Comparison of ENCODE assay signal across 12 cellular contexts in the genomic region with DNA sequence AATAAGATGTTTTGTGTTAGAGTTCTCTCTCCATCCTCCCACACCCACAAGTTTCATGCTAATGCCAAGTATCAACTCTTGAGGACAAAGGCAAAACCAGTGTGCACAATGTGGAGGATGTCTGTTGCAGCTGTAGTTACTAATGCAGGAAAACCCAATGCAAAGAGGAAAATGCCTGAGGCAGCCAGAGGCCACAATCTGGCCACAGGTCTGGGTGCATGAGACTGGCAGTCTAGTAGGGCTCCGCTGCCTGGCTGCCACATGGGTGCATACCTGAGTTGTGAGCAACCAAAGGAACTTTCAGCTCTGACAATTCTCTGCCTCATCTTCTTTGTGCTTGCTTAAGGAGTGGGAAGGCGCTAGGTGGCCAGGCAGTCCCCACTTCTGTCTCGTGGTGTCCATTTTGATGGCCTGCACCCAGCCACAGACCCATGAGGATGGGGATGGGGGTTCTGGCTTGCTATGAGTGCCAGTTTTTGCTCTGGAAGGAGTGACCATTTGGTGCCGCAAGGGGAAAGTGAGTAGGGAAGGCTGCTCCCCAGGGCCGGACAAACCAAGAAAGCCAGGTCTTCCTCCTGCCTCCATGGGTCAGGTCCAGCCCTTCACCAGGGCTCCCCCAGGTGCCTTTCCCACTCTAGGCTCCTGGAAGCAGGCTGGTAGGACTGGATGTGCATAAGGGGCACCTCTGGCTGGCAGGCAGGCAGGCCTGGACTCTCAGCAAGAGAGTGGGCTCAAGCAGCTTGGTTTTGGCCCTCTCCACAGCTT. TPM values are rescaled to one million over a fixed set of nuclear protein-coding genes. Genes with fewer than 3 reads are reported as not detected.
DNase-seq lines count a peak whose midpoint lies in the region; ATAC-seq and TF ChIP-seq lines count a peak whose summit lies in the region.
"Had no signal": no experiment of that assay in that cellular context is flagged by ENCODE, and none has a peak within 500 bp of the region (broad histone marks: within the 10 kb centered on the region; RNA-seq: fewer than 3 reads in every experiment).

No MANE protein-coding gene starts in this region.

- no peak overlapping the region for H3K14ac ChIP-seq in trophoblast cell (ENCODE audit: low read length)

- peak overlapping the region; percentile 34 for H2BK12ac ChIP-seq in trophoblast cell (ENCODE audit: low read length)

- H4K8ac ChIP-seq in trophoblast cell (ENCODE audit: low read depth, low read length), result no peak overlapping the region

- H2BK5ac ChIP-seq in trophoblast cell (ENCODE audit: low read depth, low read length, poor library complexity), result no peak overlapping the region

- no peak overlapping the region for H2BK120ac ChIP-seq in trophoblast cell (ENCODE audit: insufficient read depth, low read length, poor library complexity)

- no peaks in the 10 kb centered on the region for H3K9me3 ChIP-seq in trophoblast cell (ENCODE audit: insufficient read depth, low read depth, low read length)
- H3K9me3 ChIP-seq in left lung, result no peaks in the 10 kb centered on the region

- H3K4me1 ChIP-seq in trophoblast cell (ENCODE audit: control insufficient read depth in 1 of 2, insufficient read depth in 2 of 2, low read length in 2 of 2), result peaks cover 15 to 20% of the 10 kb centered on the region in 2 experiments
- peaks cover 10 to 17% of the 10 kb centered on the region in 2 donors for H3K4me1 ChIP-seq in left lung

- H3K79me1 ChIP-seq in trophoblast cell (ENCODE audit: low read length), result peaks cover 12% of the 10 kb centered on the region

- TF ChIP-seq CTCF in epithelial cell of proximal tubule (conservative IDR thresholded peaks at IDR 0.05; ENCODE audit: low read depth, low read length) (no peak), left lung (IDR thresholded peaks at IDR 0.05) (no peak)

- peak overlapping the region; percentile 37 for H4K91ac ChIP-seq in trophoblast cell (ENCODE audit: low read depth, low read length)

- no peak overlapping the region for H3K4me2 ChIP-seq in trophoblast cell (ENCODE audit: low read length)

- no peak overlapping the region for H2AFZ ChIP-seq in trophoblast cell (ENCODE audit: insufficient read depth, low read length, poor library complexity)

- H3K4me3 ChIP-seq in epithelial cell of proximal tubule (ENCODE audit: low read depth, low read length) (no peak overlapping the region), trophoblast cell (ENCODE audit: low read depth, low read length) (no peak overlapping the region), left lung (no peak overlapping the region)

- intact Hi-C loops in left lung (cut with DNase I), result no loop called here

- no peak overlapping the region for H3K23ac ChIP-seq in trophoblast cell (ENCODE audit: low read length)

- H3K27me3 ChIP-seq in trophoblast cell (ENCODE audit: insufficient read depth, low read length) (no peaks in the 10 kb centered on the region), left lung (no peaks in the 10 kb centered on the region)

- no peak for ATAC-seq in left lung

- no peak overlapping the region for H3K4ac ChIP-seq in trophoblast cell (ENCODE audit: low read depth, low read length)

- no peak overlapping the region for H3K18ac ChIP-seq in trophoblast cell (ENCODE audit: low read length)

- no CpG with 5 or more reads among the region's 5 CpGs for WGBS in trophoblast cell (ENCODE audit: extremely low coverage, insufficient coverage, insufficient read length)

- H3K79me2 ChIP-seq in trophoblast cell (ENCODE audit: control insufficient read depth, insufficient read depth, low read length, poor library complexity), result peaks cover 10% of the 10 kb centered on the region

- DNase-seq in Daoy (ENCODE audit: low read depth), result peak; percentile 51
- DNase-seq in RPMI7951 (ENCODE audit: low read depth), result peak; percentile 97
- peak; percentile 27 for DNase-seq in epithelial cell of proximal tubule (ENCODE audit: low read depth)
- peak; percentile 26 to 32 for DNase-seq in trophoblast cell
- no peak for DNase-seq in activated T-cell treated with anti-CD3 and anti-CD28 coated beads for 4 hours
- no peak for DNase-seq in NCI-H2081 (lab: John Stamatoyannopoulos, UW)
- no peak for DNase-seq in NCI-H2029 treated with DMSO at 0.1 percent for 48 hours (lab: John Stamatoyannopoulos, UW)
- no peak for DNase-seq in left lung
- DNase-seq: activated B cell treated with CpG ODN at 0.5 μM for 24 hours; activated T-cell treated with anti-CD3 and anti-CD28 coated beads, Interleukin-2, amount 50 U/mL, for 24 hours; NCI-H510A treated with DMSO at 0.1 percent for 48 hours; stimulated activated CD4-positive, alpha-beta T cell treated with anti-CD3 and anti-CD28 coated beads, Interleukin-15, amount 100 ng/mL, for 24 hours had no signal

- H3K36me3 ChIP-seq in trophoblast cell (ENCODE audit: control insufficient read depth in 1 of 2, insufficient read depth in 2 of 2, low read length in 2 of 2) (peaks cover 29 to 44% of the 10 kb centered on the region in 2 experiments), left lung (peaks cover 0 to 48% of the 10 kb centered on the region in 2 donors)

- H4K12ac ChIP-seq in trophoblast cell (ENCODE audit: low read depth, low read length), result no peak overlapping the region

- no peak overlapping the region for H3K9ac ChIP-seq in trophoblast cell (ENCODE audit: low read length)

- no peak overlapping the region for H2AK5ac ChIP-seq in trophoblast cell (ENCODE audit: low read length)

- no peak overlapping the region for H3K27ac ChIP-seq in trophoblast cell (ENCODE audit: low read depth, low read length)
- H3K27ac ChIP-seq in left lung, result no peak overlapping the region

RNA-seq across cellular contexts. Expression of a gene that starts 4.2 kb away (rescaled TPM):
- 16.5 and 18.8 TPM in 2 replicates for total RNA-seq in Daoy (2014; rRNA removed; shearing (Covaris generic))
- 11.1 and 12.4 TPM in 2 replicates for total RNA-seq in RPMI7951 (2014; rRNA removed; shearing (Covaris generic))
- total RNA-seq in epithelial cell of proximal tubule (16.1 and 20.1 TPM in 2 replicates), left lung (10 to 100 TPM; 13.7 to 18.6 TPM)
- 14.0 and 14.3 TPM in 2 replicates for polyA plus RNA-seq in trophoblast cell (2013)

RNA-seq across cellular contexts. Expression of a gene that starts 56.7 kb away (rescaled TPM):
- total RNA-seq in Daoy (2014; rRNA removed; shearing (Covaris generic)), result not detected in 2 replicates
- 6.4 and 7.5 TPM in 2 replicates for total RNA-seq in RPMI7951 (2014; rRNA removed; shearing (Covaris generic))
- total RNA-seq in epithelial cell of proximal tubule (4.7 and 5.9 TPM in 2 replicates), left lung (1 to 10 TPM; 2.6 to 3.6 TPM)
- 0.54 and 0.86 TPM in 2 replicates for polyA plus RNA-seq in trophoblast cell (2013)

RNA-seq across cellular contexts. Expression of a gene that starts 56.8 kb away (rescaled TPM):
- total RNA-seq in Daoy (2014; rRNA removed; shearing (Covaris generic)), result 12.7 and 19.9 TPM in 2 replicates
- 13.6 and 14.8 TPM in 2 replicates for total RNA-seq in RPMI7951 (2014; rRNA removed; shearing (Covaris generic))
- 12.2 and 17.4 TPM in 2 replicates for total RNA-seq in epithelial cell of proximal tubule
- 4.3 and 4.7 TPM in 2 replicates for polyA plus RNA-seq in trophoblast cell (2013)
- total RNA-seq in left lung, result 10 to 100 TPM; 11.2 to 16.0 TPM

Comparison
In these comparisons a context has a peak if more than half of its experiments do, and no peak if none do; other contexts are left out.
1. DNase-seq: peak in Daoy (single experiment), RPMI7951 (single experiment), epithelial cell of proximal tubule (single experiment) and trophoblast cell (2 of 2); none in activated T-cell treated with anti-CD3 and anti-CD28 coated beads for 4 hours (single experiment), NCI-H2081 (0 of 2), NCI-H2029 treated with DMSO at 0.1 percent for 48 hours (single experiment) and left lung (0 of 2).